28 cellular contexts compared by ENCODE assay signal in genomic region chr11:64459609-64460008, GRCh38.
"Had no signal": no experiment of that assay in that cellular context is flagged by ENCODE, and none has a peak within 500 bp of the region (broad histone marks: within the 10 kb centered on the region; RNA-seq: fewer than 3 reads in every experiment).

No MANE protein-coding gene starts in this region.

- H2AFZ ChIP-seq: hepatocyte had no signal

- H3K4me1 Mint-ChIP-seq: immature natural killer cell, mesothelial cell of epicardium, naive B cell had no signal

- FAIRE-seq: endometrium, kidney had no signal

- H3K4me1 ChIP-seq: colonic mucosa, esophagus squamous epithelium, gastrocnemius medialis, left lung, lower lobe of right lung had no signal

- H3K27me3 Mint-ChIP-seq: dendritic cell treated with granulocyte-macrophage colony-stimulating factor and Interleukin-4, amounts not matched to agents 40 ng/mL and 50 ng/mL, for 4 days had no signal

- H3K9me3 ChIP-seq: colonic mucosa, esophagus squamous epithelium, gastrocnemius medialis, left lung, lower lobe of right lung, mucosa of descending colon had no signal

- H3K79me2 ChIP-seq: hepatocyte had no signal

- H3K4me3 Mint-ChIP-seq: dendritic cell treated with granulocyte-macrophage colony-stimulating factor and Interleukin-4, amounts not matched to agents 40 ng/mL and 50 ng/mL, for 4 days; effector memory CD8-positive, alpha-beta T cell; endodermal cell; immature natural killer cell; mesothelial cell of epicardium; naive B cell had no signal

- H3K4me2 ChIP-seq: hepatocyte had no signal

- H3K4me3 ChIP-seq: colonic mucosa, esophagus squamous epithelium, gastrocnemius medialis, hepatocyte, left lung, lower lobe of right lung, mucosa of descending colon had no signal

- H3K36me3 Mint-ChIP-seq: immature natural killer cell, mesothelial cell of epicardium, naive B cell had no signal

- H3K9me3 Mint-ChIP-seq: dendritic cell treated with granulocyte-macrophage colony-stimulating factor and Interleukin-4, amounts not matched to agents 40 ng/mL and 50 ng/mL, for 4 days; effector memory CD8-positive, alpha-beta T cell; endodermal cell; immature natural killer cell; mesothelial cell of epicardium; naive B cell had no signal

- H3K27ac Mint-ChIP-seq: dendritic cell treated with granulocyte-macrophage colony-stimulating factor and Interleukin-4, amounts not matched to agents 40 ng/mL and 50 ng/mL, for 4 days; effector memory CD8-positive, alpha-beta T cell; endodermal cell; mesothelial cell of epicardium had no signal

- H3K27me3 ChIP-seq: colonic mucosa, gastrocnemius medialis, hepatocyte, left lung had no signal

- H3K27ac ChIP-seq: colonic mucosa, epithelial cell of prostate, esophagus squamous epithelium, gastrocnemius medialis, hepatocyte, left lung, lower lobe of right lung had no signal

- DNase-seq: colonic mucosa; cortex of kidney; effector CD8-positive, alpha-beta T cell; effector memory CD8-positive, alpha-beta T cell; endodermal cell; erythroblast; esophagus squamous epithelium; foreskin fibroblast; foreskin melanocyte; gastrocnemius medialis; glutamatergic neuron; head of caudate nucleus; hypothalamus; immature natural killer cell; kidney glomerular epithelial cell; left colon; left lung; left ventricle myocardium superior; lower lobe of right lung; mucosa of descending colon; naive B cell had no signal

- H3K36me3 ChIP-seq: colonic mucosa, esophagus squamous epithelium, gastrocnemius medialis, left lung, lower lobe of right lung had no signal

- ATAC-seq: effector memory CD8-positive, alpha-beta T cell; esophagus mucosa; gastrocnemius medialis; left colon; left lung; left ventricle myocardium superior; lower lobe of right lung; mucosa of descending colon had no signal
